18 cellular contexts compared by ENCODE assay signal in the genomic region with DNA sequence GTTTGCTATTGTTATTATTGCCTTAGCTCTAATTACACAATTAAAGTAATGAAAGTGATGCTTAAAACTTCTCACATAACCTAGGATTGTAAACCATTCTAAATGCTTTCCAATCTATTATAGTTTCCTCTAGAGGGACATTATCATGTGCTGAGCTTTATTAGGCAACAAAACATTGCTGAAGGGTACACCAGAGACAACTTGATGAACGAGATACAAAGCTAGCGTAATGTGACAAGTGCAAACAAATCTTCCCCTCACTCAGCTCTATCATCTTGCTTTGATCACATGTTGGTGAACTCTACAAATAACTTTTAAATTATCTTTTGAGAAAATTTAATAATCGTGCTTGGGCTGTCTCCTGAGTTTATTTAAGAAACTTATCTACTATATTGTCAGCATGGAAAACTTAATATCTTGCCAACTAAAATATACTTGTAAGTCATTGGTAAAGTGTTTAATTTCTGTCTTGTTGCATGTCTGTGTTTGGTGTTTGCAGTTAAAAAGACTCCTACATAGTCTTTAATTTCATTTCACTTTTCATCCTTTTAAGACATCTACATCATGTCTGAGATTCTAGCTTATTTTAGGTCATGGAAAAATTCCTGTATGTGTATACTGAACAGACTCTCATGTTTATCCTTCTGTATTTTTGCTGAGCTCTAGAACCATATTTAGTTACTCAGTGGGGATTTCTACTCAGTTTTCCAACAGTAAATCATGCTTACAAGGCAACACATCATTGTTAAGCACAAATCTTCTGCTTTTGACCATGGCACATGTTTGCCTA.
"Had no signal": no experiment of that assay in that cellular context is flagged by ENCODE, and none has a peak within 500 bp of the region (broad histone marks: within the 10 kb centered on the region; RNA-seq: fewer than 3 reads in every experiment).

No MANE protein-coding gene starts in this region.

- H3K4me3 Mint-ChIP-seq: naive thymus-derived CD8-positive, alpha-beta T cell; T-cell; type B pancreatic cell had no signal

- H3K27ac Mint-ChIP-seq: naive thymus-derived CD8-positive, alpha-beta T cell; T-cell; type B pancreatic cell had no signal

- H3K27me3 ChIP-seq: neutrophil had no signal

- H3K4me1 Mint-ChIP-seq: naive thymus-derived CD8-positive, alpha-beta T cell; T-cell had no signal

- H3K36me3 ChIP-seq: neutrophil had no signal

- H3K9me3 Mint-ChIP-seq: type B pancreatic cell had no signal

- ATAC-seq: activated CD4-positive, CD25-positive, alpha-beta regulatory T cell treated with anti-CD3 and anti-CD28 coated beads, Interleukin-2, amount 50 U/mL, for 24 hours; esophagus mucosa; naive thymus-derived CD8-positive, alpha-beta T cell; T-cell had no signal

- DNase-seq: activated naive CD4-positive, alpha-beta T cell; anterior cingulate cortex; cerebellar nuclear complex; head of caudate nucleus; left cardiac atrium; naive thymus-derived CD8-positive, alpha-beta T cell; retina; stimulated activated CD4-positive, alpha-beta T cell treated with anti-CD3 and anti-CD28 coated beads, Interleukin-4, amount 100 ng/mL, for 4 hours; stimulated activated CD8-positive, alpha-beta memory T cell treated with anti-CD3 and anti-CD28 coated beads, Interleukin-4, amount 100 ng/mL, for 48 hours; stimulated activated naive CD4-positive, alpha-beta T cell treated with Interleukin-2 at 50 U/mL for 16 hours; substantia nigra; T-cell; T-helper 9 cell had no signal

- H3K9me3 ChIP-seq: neutrophil had no signal

- H3K27ac ChIP-seq: neutrophil, skin epidermis had no signal

- H3K36me3 Mint-ChIP-seq: naive thymus-derived CD8-positive, alpha-beta T cell; T-cell; type B pancreatic cell had no signal

- H3K27me3 Mint-ChIP-seq: T-cell had no signal

- H3K4me3 ChIP-seq: skin epidermis had no signal
